Comparison of ENCODE assay signal across 16 cellular contexts in the genomic region with DNA sequence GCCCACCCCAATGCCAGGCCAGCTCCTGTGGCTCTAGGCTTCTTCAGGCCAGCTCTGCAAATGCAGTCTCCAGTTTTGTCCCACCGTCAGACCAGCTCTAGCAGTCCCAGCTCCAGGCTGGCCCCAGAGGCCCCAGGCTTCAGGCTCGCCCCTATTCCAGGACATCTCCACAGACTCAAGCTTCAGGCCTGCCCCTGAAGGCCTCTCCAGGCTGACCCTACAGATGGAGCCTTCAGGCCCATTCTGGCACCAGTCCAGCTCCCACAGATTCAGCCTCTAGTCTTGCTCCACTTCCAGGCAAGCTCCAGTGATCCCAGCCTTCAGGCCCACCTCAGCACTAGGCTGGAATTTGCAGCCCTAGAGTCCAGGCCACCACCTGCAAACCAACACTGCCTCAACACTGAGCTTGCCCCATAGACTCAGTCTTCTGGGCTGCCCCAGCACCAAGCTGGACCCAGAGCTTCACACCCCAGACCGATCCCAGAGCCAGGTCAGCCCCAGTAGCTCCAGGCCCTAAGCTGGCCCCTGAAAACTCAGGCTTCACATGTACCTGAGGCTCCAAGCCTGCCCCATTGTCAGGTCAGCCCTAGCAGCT.
DNase-seq lines count a peak whose midpoint lies in the region; ATAC-seq lines count a peak whose summit lies in the region.
"Had no signal": no experiment of that assay in that cellular context is flagged by ENCODE, and none has a peak within 500 bp of the region (broad histone marks: within the 10 kb centered on the region; RNA-seq: fewer than 3 reads in every experiment).

No MANE protein-coding gene starts in this region.

- H3K4me1 Mint-ChIP-seq in stimulated activated naive CD8-positive, alpha-beta T cell treated with anti-CD3 and anti-CD28 coated beads, Interleukin-15, amount 100 ng/mL, for 72 hours = no peaks in the 10 kb centered on the region
- no peaks in the 10 kb centered on the region for H3K4me1 Mint-ChIP-seq in stimulated activated effector memory CD8-positive, alpha-beta T cell treated with anti-CD3 and anti-CD28 coated beads, Interleukin-12 subunit alpha, Interleukin-12 subunit beta, amount 100 ng/mL, for 72 hours
- H3K4me1 Mint-ChIP-seq: CD14-positive monocyte; CD4-positive, alpha-beta memory T cell; H9 had no signal

- DNase-seq in stimulated activated naive CD8-positive, alpha-beta T cell treated with anti-CD3 and anti-CD28 coated beads, Interleukin-15, Interleukin-2, amounts not matched to agents 100 U/mL and 50 U/mL, for 24 hours = no peak
- no peak for DNase-seq in stimulated activated naive CD8-positive, alpha-beta T cell treated with anti-CD3 and anti-CD28 coated beads, Interleukin-15, amount 100 ng/mL, for 72 hours
- no peak for DNase-seq in left lobe of liver (ENCODE audit: low spot score)
- DNase-seq in stimulated activated effector memory CD8-positive, alpha-beta T cell treated with anti-CD3 and anti-CD28 coated beads, Interleukin-12 subunit alpha, Interleukin-12 subunit beta, amount 100 ng/mL, for 72 hours (ENCODE audit: low spot score in 2 of 2) = no peak
- DNase-seq in stimulated activated naive CD4-positive, alpha-beta T cell (lab: John Stamatoyannopoulos, UW) = no peak
- DNase-seq in activated CD4-positive, alpha-beta T cell treated with anti-CD3 and anti-CD28 coated beads for 1 hour = no peak
- DNase-seq: 8988T; CD4-positive, alpha-beta memory T cell; DMS153; DMS79; GDM1; GOT3; H9; IMR-90 had no signal

- H3K36me3 Mint-ChIP-seq in stimulated activated effector memory CD8-positive, alpha-beta T cell treated with anti-CD3 and anti-CD28 coated beads, Interleukin-12 subunit alpha, Interleukin-12 subunit beta, amount 100 ng/mL, for 72 hours = no peaks in the 10 kb centered on the region
- H3K36me3 Mint-ChIP-seq: CD14-positive monocyte had no signal

- no peaks in the 10 kb centered on the region for H3K27me3 Mint-ChIP-seq in stimulated activated naive CD8-positive, alpha-beta T cell treated with anti-CD3 and anti-CD28 coated beads, Interleukin-15, amount 100 ng/mL, for 72 hours
- H3K27me3 Mint-ChIP-seq: CD4-positive, alpha-beta memory T cell had no signal

- peak; percentile 9 for ATAC-seq in stimulated activated naive CD8-positive, alpha-beta T cell treated with anti-CD3 and anti-CD28 coated beads, Interleukin-15, Interleukin-2, amounts not matched to agents 100 U/mL and 50 U/mL, for 24 hours
- no peak for ATAC-seq in stimulated activated naive CD8-positive, alpha-beta T cell treated with anti-CD3 and anti-CD28 coated beads, Interleukin-15, amount 100 ng/mL, for 72 hours
- ATAC-seq in left lobe of liver (peak; percentile 40), GM21576 (IDR thresholded peaks at IDR 0.05; ENCODE audit: unreplicated experiment) (no peak)
- ATAC-seq in stimulated activated effector memory CD8-positive, alpha-beta T cell treated with anti-CD3 and anti-CD28 coated beads, Interleukin-12 subunit alpha, Interleukin-12 subunit beta, amount 100 ng/mL, for 72 hours = peak; percentile 43

- H3K9me3 Mint-ChIP-seq in stimulated activated naive CD8-positive, alpha-beta T cell treated with anti-CD3 and anti-CD28 coated beads, Interleukin-15, amount 100 ng/mL, for 72 hours = peaks cover 5 to 9% of the 10 kb centered on the region in 2 donors
- H3K9me3 Mint-ChIP-seq in stimulated activated effector memory CD8-positive, alpha-beta T cell treated with anti-CD3 and anti-CD28 coated beads, Interleukin-12 subunit alpha, Interleukin-12 subunit beta, amount 100 ng/mL, for 72 hours = peaks cover 4% of the 10 kb centered on the region

- H3K4me3 Mint-ChIP-seq in stimulated activated naive CD8-positive, alpha-beta T cell treated with anti-CD3 and anti-CD28 coated beads, Interleukin-15, amount 100 ng/mL, for 72 hours = no peak overlapping the region
- H3K4me3 Mint-ChIP-seq in stimulated activated effector memory CD8-positive, alpha-beta T cell treated with anti-CD3 and anti-CD28 coated beads, Interleukin-12 subunit alpha, Interleukin-12 subunit beta, amount 100 ng/mL, for 72 hours = no peak overlapping the region
- H3K4me3 Mint-ChIP-seq: CD14-positive monocyte; CD4-positive, alpha-beta memory T cell; H9 had no signal

- H3K27ac Mint-ChIP-seq in stimulated activated naive CD8-positive, alpha-beta T cell treated with anti-CD3 and anti-CD28 coated beads, Interleukin-15, amount 100 ng/mL, for 72 hours = peak overlapping the region in 1 of 2 donors; percentile 35
- no peak overlapping the region for H3K27ac Mint-ChIP-seq in stimulated activated effector memory CD8-positive, alpha-beta T cell treated with anti-CD3 and anti-CD28 coated beads, Interleukin-12 subunit alpha, Interleukin-12 subunit beta, amount 100 ng/mL, for 72 hours
- H3K27ac Mint-ChIP-seq: CD4-positive, alpha-beta memory T cell; H9 had no signal

Comparison
In these comparisons a context has a peak if more than half of its experiments do, and no peak if none do; other contexts are left out.
1. ATAC-seq: peak in stimulated activated naive CD8-positive, alpha-beta T cell treated with anti-CD3 and anti-CD28 coated beads, Interleukin-15, Interleukin-2, amounts not matched to agents 100 U/mL and 50 U/mL, for 24 hours (single experiment), left lobe of liver (single experiment) and stimulated activated effector memory CD8-positive, alpha-beta T cell treated with anti-CD3 and anti-CD28 coated beads, Interleukin-12 subunit alpha, Interleukin-12 subunit beta, amount 100 ng/mL, for 72 hours (single experiment); none in stimulated activated naive CD8-positive, alpha-beta T cell treated with anti-CD3 and anti-CD28 coated beads, Interleukin-15, amount 100 ng/mL, for 72 hours (single experiment) and GM21576 (single experiment).